9 cellular contexts compared by ENCODE assay signal in the genomic region with DNA sequence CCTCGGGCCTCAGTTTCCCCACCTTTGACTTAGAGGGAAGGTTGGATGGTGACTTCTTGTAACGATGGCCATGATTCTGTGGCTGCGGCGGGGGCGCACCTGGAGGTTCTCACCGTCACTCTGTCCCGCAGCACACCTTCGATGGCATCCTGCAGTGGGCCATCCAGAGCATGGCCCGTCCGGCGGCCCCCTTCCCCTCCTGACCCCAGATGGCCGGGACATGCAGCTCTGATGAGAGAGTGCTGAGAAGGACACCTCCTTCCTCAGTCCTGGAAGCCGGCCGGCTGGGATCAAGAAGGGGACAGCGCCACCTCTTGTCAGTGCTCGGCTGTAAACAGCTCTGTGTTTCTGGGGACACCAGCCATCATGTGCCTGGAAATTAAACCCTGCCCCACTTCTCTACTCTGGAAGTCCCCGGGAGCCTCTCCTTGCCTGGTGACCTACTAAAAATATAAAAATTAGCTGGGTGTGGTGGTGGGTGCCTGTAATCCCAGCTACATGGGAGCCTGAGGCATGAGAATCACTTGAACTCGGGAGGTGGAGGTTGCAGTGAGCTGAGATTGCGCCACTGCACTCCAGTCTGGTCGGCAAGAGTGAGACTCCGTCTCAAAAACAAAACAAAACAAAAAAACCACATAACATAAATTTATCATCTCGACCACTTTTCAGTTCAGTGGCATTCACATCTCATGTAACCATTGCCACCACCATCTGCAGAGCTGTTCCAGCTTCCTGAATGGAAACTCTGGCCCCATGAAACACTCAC. TPM values are rescaled to one million over a fixed set of nuclear protein-coding genes. Genes with fewer than 3 reads are reported as not detected.
A peak's percentile ranks its signal among the peaks of the same experiment; 100 is the strongest.
DNase-seq lines count a peak whose midpoint lies in the region; ATAC-seq, FAIRE-seq and TF ChIP-seq lines count a peak whose summit lies in the region.
"Had no signal": no experiment of that assay in that cellular context is flagged by ENCODE, and none has a peak within 500 bp of the region (broad histone marks: within the 10 kb centered on the region; RNA-seq: fewer than 3 reads in every experiment).

No MANE protein-coding gene starts in this region.

- TF ChIP-seq CTCF in astrocyte (IDR thresholded peaks at IDR 0.05; ENCODE audit: insufficient read depth, low read depth, low read length) (peak; percentile 62), sigmoid colon (IDR thresholded peaks at IDR 0.05) (peak; percentile 44 to 64 (median 56))

- no peak for TF ChIP-seq POLR2A in sigmoid colon (IDR thresholded peaks at IDR 0.05)

- FAIRE-seq in astrocyte (lab: Jason Lieb, UNC), result no peak
- FAIRE-seq: G401.6 had no signal

- H3K4me1 Mint-ChIP-seq in astrocyte (ENCODE audit: low read depth, unreplicated experiment), result peaks cover 3% of the 10 kb centered on the region

- H3K4me3 ChIP-seq in astrocyte (ENCODE audit: insufficient read depth, low read depth, low read length), result no peak overlapping the region
- H3K4me3 ChIP-seq in right cardiac atrium (ENCODE audit: low read length), result no peak overlapping the region
- H3K4me3 ChIP-seq in sigmoid colon, result no peak overlapping the region

- H3K9ac ChIP-seq in astrocyte (ENCODE audit: low read length), result no peak overlapping the region

- peaks cover 22% of the 10 kb centered on the region for H4K20me1 ChIP-seq in astrocyte (ENCODE audit: insufficient read depth, low read length)

- DNase-seq in NK-92 treated with Interleukin-12 subunit alpha and Interleukin-12 subunit beta, amount 100 ng/mL, for 24 hours (lab: John Stamatoyannopoulos, UW), result peak; percentile 42
- DNase-seq in NK-92 (lab: John Stamatoyannopoulos, UW; ENCODE audit: unreplicated experiment) (no peak), NCI-H2029 (lab: John Stamatoyannopoulos, UW) (peak; percentile 70), T1000 (lab: John Stamatoyannopoulos, UW) (peak; percentile 67), astrocyte (ENCODE audit: low read depth) (peak; percentile 38), right cardiac atrium (peak; percentile 85 to 96 (median 94)), sigmoid colon (peak; percentile 93)

- ATAC-seq in right cardiac atrium (peak; percentile 44 to 55), GM18861 (IDR thresholded peaks at IDR 0.05; ENCODE audit: unreplicated experiment) (no peak)

- H3K4me3 Mint-ChIP-seq in astrocyte (ENCODE audit: unreplicated experiment), result no peak overlapping the region

- intact Hi-C loops in right cardiac atrium (cut with DNase I) (no loop called here), sigmoid colon (cut with DNase I) (loop anchor here (2.0 to 5.0 kb wide), 3 partner anchors 157 to 430 kb away; a partner anchor contains a TSS)

- H3K9me3 ChIP-seq in astrocyte (ENCODE audit: insufficient read depth, low read depth, low read length) (no peaks in the 10 kb centered on the region), right cardiac atrium (ENCODE audit: control insufficient read depth, low read length) (no peaks in the 10 kb centered on the region), sigmoid colon (no peaks in the 10 kb centered on the region)

- no peak for TF ChIP-seq EP300 in sigmoid colon (IDR thresholded peaks at IDR 0.05)

- H3K79me2 ChIP-seq in astrocyte (ENCODE audit: insufficient read depth, low read length), result peaks cover 21% of the 10 kb centered on the region

- WGBS in right cardiac atrium, result 26% methylated on average over 22 of the region's 22 CpGs
- WGBS in sigmoid colon, 2 donors, result 18 to 25% methylated on average over 22 of the region's 22 CpGs

- peaks cover 10% of the 10 kb centered on the region for H3K4me1 ChIP-seq in astrocyte (ENCODE audit: insufficient read depth, low read length)
- H3K4me1 ChIP-seq in right cardiac atrium (ENCODE audit: control insufficient read depth, insufficient read depth, low read length), result peaks cover 3% of the 10 kb centered on the region
- peaks cover 0 to 50% (median 43%) of the 10 kb centered on the region in 4 donors for H3K4me1 ChIP-seq in sigmoid colon

- no peaks in the 10 kb centered on the region for H3K36me3 ChIP-seq in astrocyte (ENCODE audit: insufficient read depth, low read length)
- H3K36me3 ChIP-seq in sigmoid colon, result no peaks in the 10 kb centered on the region

- H3K27me3 Mint-ChIP-seq in astrocyte (ENCODE audit: low read depth, unreplicated experiment), result no peaks in the 10 kb centered on the region

- H3K4me2 ChIP-seq in astrocyte (ENCODE audit: low read length), result no peak overlapping the region

- no peaks in the 10 kb centered on the region for H3K36me3 Mint-ChIP-seq in astrocyte (ENCODE audit: low read depth, unreplicated experiment)

- no peaks in the 10 kb centered on the region for H3K9me3 Mint-ChIP-seq in astrocyte (ENCODE audit: unreplicated experiment)

- no peaks in the 10 kb centered on the region for H3K27me3 ChIP-seq in astrocyte (ENCODE audit: insufficient read depth, low read length)
- H3K27me3 ChIP-seq in right cardiac atrium (ENCODE audit: control insufficient read depth, insufficient read depth), result no peaks in the 10 kb centered on the region
- peaks cover 0 to 39% (median 37%) of the 10 kb centered on the region in 3 donors for H3K27me3 ChIP-seq in sigmoid colon

- no peak overlapping the region for H2AFZ ChIP-seq in astrocyte (ENCODE audit: low read depth, low read length)

- no peak overlapping the region for H3K27ac ChIP-seq in astrocyte (ENCODE audit: low read depth, low read length)
- no peak overlapping the region for H3K27ac ChIP-seq in right cardiac atrium (ENCODE audit: low read length)
- H3K27ac ChIP-seq in sigmoid colon, result no peak overlapping the region

- H3K27ac Mint-ChIP-seq in astrocyte (ENCODE audit: unreplicated experiment), result peak overlapping the region; percentile 84

RNA-seq across cellular contexts. Expression of a gene that starts 2.1 kb away (rescaled TPM):
- total RNA-seq in astrocyte, result 109 and 130 TPM in 2 replicates
- total RNA-seq in right cardiac atrium, result 10 to 100 TPM; 43.2 to 54.9 (median 49.6) TPM
- polyA plus RNA-seq in right cardiac atrium, result 42.8 TPM
- 10 to 100 TPM; 38.0 to 69.8 (median 50.4) TPM for total RNA-seq in sigmoid colon
- polyA plus RNA-seq in sigmoid colon, result 100 to 1,000 TPM; 138 to 159 (median 157) TPM

RNA-seq across cellular contexts. Expression of a gene that starts 12.0 kb away (rescaled TPM):
- total RNA-seq in astrocyte (0.07 TPM in 1 of 2 replicates, not detected in the other), right cardiac atrium (under 1 TPM in 3 of 4 donors, not detected in 1; 0.11 to 0.14 (median 0.14) TPM), sigmoid colon (not detected)
- polyA plus RNA-seq in right cardiac atrium (0.05 TPM), sigmoid colon (under 1 TPM in 1 of 3 donors, not detected in 2; 0.61 TPM)

RNA-seq across cellular contexts. Expression of a gene that starts 36.0 kb away (rescaled TPM):
- not detected in 2 replicates for total RNA-seq in astrocyte
- not detected for total RNA-seq in right cardiac atrium
- polyA plus RNA-seq in right cardiac atrium, result not detected
- total RNA-seq in sigmoid colon, result not detected
- not detected for polyA plus RNA-seq in sigmoid colon

RNA-seq across cellular contexts. Expression of a gene that starts 41.5 kb away (rescaled TPM):
- total RNA-seq in astrocyte (10.1 and 10.4 TPM in 2 replicates), right cardiac atrium (10 to 100 TPM; 13.2 to 19.8 (median 17.6) TPM), sigmoid colon (10 to 100 TPM; 25.8 to 31.1 (median 27.6) TPM)
- polyA plus RNA-seq in right cardiac atrium (16.8 TPM), sigmoid colon (10 to 100 TPM; 12.7 to 31.7 (median 28.2) TPM)

RNA-seq across cellular contexts. Expression of a gene that starts 55.7 kb away (rescaled TPM):
- total RNA-seq in astrocyte (0.48 and 0.79 TPM in 2 replicates), right cardiac atrium (1 to 10 TPM; 1.0 to 1.7 (median 1.4) TPM), sigmoid colon (1 to 10 TPM; 1.6 to 3.9 (median 3.2) TPM)
- polyA plus RNA-seq in right cardiac atrium (0.61 TPM), sigmoid colon (1 to 10 TPM; 2.4 to 4.9 (median 3.5) TPM)
